Comparison of ENCODE assay signal across 8 cellular contexts in the genomic region with DNA sequence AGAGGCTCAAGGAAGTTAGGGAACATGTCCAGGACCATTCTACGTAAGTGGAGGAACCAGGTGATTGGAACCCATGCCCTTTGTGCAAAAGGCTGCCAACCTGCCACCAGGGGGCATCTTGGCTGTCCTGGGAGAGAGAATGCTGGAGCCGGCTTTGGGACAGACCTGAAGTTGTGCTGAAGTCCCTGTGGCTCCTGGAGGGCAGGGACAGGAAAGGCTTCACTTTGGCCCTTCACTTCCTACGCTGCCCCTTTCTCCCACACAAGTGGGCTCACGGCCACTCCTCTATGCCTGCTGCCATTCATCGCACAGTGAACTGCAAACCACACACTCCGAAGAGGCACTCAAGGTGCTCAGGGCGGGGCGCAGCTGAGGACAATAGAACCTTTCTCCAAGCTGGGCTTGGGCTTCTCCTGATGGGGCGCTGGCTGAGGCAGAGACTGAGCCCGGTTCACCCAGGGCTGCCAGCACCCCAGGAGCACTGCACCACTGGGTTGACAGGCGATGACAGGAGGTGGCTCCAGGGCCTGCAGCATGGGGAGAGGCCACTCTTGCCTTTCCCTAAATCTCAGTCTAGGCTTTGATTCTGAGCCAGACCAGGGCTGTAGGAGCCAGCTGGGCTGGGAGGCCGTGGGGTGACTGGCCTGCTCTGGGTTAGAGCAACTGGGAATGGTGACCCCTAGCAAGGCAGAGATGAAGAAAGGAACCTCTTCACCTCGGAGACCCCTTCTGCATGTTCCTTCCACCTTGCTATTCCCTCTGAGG. TPM values are rescaled to one million over a fixed set of nuclear protein-coding genes. Genes with fewer than 3 reads are reported as not detected.
DNase-seq lines count a peak whose midpoint lies in the region; ATAC-seq, FAIRE-seq and TF ChIP-seq lines count a peak whose summit lies in the region.

No MANE protein-coding gene starts in this region.

- WGBS in HepG2 (ENCODE audit: low lambda C conversion rate) = 93% methylated on average over 10 of the region's 13 CpGs

- H3K27ac ChIP-seq in HepG2 (ENCODE audit: extremely low read length, insufficient read depth, low read length) (no peak overlapping the region), tibial artery (no peak overlapping the region)

- peak; percentile 60 for TF ChIP-seq RAD21 in HepG2 (CRISPR knock-in tag; IDR thresholded peaks at IDR 0.05)

- peaks cover 45% of the 10 kb centered on the region for H3K79me2 ChIP-seq in HepG2 (ENCODE audit: insufficient read depth, low read length)

- in situ Hi-C loops in G401 (cut with HindIII; ENCODE audit: low sequenced_read_pairs) (no loop called here), HepG2 (cut with HindIII; ENCODE audit: extremely low pct_ligation_motif_present, low pct_unique_long_range_greater_than_20kb) (no loop called here)

- POLR2A ChIA-PET in HepG2 (lab: Yijun Ruan, JAX) = no interaction called here

- intact Hi-C loops in HepG2 (cut with micrococcal nuclease; ENCODE audit: unreplicated experiment) (no loop called here), tibial artery (cut with DNase I; ENCODE audit: low total_unique reads) (no loop called here)

- H3K36me3 ChIP-seq in HepG2 (replicated peaks in 1 of 2; ENCODE audit: control insufficient read depth in 1 of 2, insufficient read depth in 2 of 2, low read length in 2 of 2) (peaks cover 15 to 41% of the 10 kb centered on the region in 2 experiments), tibial artery (peaks cover 0 to 17% (median 13%) of the 10 kb centered on the region in 3 donors)

- H3K4me1 ChIP-seq in HepG2 (ENCODE audit: insufficient read depth, low read length) (peaks cover 38% of the 10 kb centered on the region), tibial artery (no peaks in the 10 kb centered on the region)

- no peaks in the 10 kb centered on the region for H3K27me3 ChIP-seq in HepG2 (ENCODE audit: control insufficient read depth in 1 of 2, insufficient read depth in 2 of 2, low read length in 2 of 2)
- H3K27me3 ChIP-seq in tibial artery = no peaks in the 10 kb centered on the region

- no TSS peak for BruUV-seq in HepG2 (replicated peaks; lab: Mats Ljungman, UMichigan)

- CTCF ChIA-PET in HepG2 (lab: Yijun Ruan, JAX; ENCODE audit: low intra/inter-chr PET ratio, low total read pairs) = interaction anchor here (1.1 to 1.5 kb wide), 4 partner anchors 19 to 278 kb away, joined by 3 to 8 read pairs (median 4); no protein-coding TSS in a partner anchor

- ATAC-seq in HepG2 (peak; percentile 78), HG03439 (IDR thresholded peaks at IDR 0.05; ENCODE audit: unreplicated experiment) (no peak)

- TF ChIP-seq CTCF in HepG2 (CRISPR knock-in tag; IDR thresholded peaks at IDR 0.05) = peak; percentile 74
- TF ChIP-seq CTCF in tibial artery (IDR thresholded peaks at IDR 0.05) = peak; percentile 33 to 34

- FAIRE-seq in HepG2 (lab: Jason Lieb, UNC) = peak; percentile 53

- H3K4me3 ChIP-seq in HepG2 (replicated peaks in 1 of 3; ENCODE audit: insufficient read depth in 1 of 3, low read depth in 2 of 3, low read length in 3 of 3) = no peak overlapping the region
- H3K4me3 ChIP-seq in tibial artery = no peak overlapping the region

- TF ChIP-seq POLR2A in HepG2 (IDR thresholded peaks at IDR 0.05; ENCODE audit: insufficient read depth in 1 of 2, low read depth in 2 of 2, low read length in 2 of 2) = no peak

- H3K9ac ChIP-seq in HepG2 (ENCODE audit: insufficient read depth, low read depth, low read length) = no peak overlapping the region

- H3K4me2 ChIP-seq in HepG2 (ENCODE audit: low read depth, low read length) = no peak overlapping the region

- DNase-seq in G401 (ENCODE audit: low spot score) (peak; percentile 59), NCI-H69 (lab: John Stamatoyannopoulos, UW) (peak; percentile 37), HepG2 (ENCODE audit: low spot score) (peak; percentile 48), tibial artery (no peak), NCI-H2227 (lab: John Stamatoyannopoulos, UW; ENCODE audit: unreplicated experiment) (no peak), NCI-H1092 treated with DMSO at 0.1 percent for 48 hours (lab: John Stamatoyannopoulos, UW) (no peak)
- peak; percentile 54 for DNase-seq in activated naive CD4-positive, alpha-beta T cell treated with anti-CD3 and anti-CD28 coated beads, Interleukin-2, amount 50 U/mL, for 16 hours

- TF ChIP-seq EP300 in HepG2 (IDR thresholded peaks at IDR 0.05; ENCODE audit: low read depth in 2 of 2, low read length in 2 of 2) = no peak
- TF ChIP-seq EP300 in HepG2 (CRISPR knock-in tag; IDR thresholded peaks at IDR 0.05; ENCODE audit: borderline replicate concordance) = 0 out of 2 replicates have a peak, but pooled peaks have one; percentile 9

- peaks cover 13% of the 10 kb centered on the region for H4K20me1 ChIP-seq in HepG2 (ENCODE audit: insufficient read depth, low read length)

- no peak overlapping the region for H2AFZ ChIP-seq in HepG2 (ENCODE audit: low read length)

- H3K9me3 ChIP-seq in HepG2 (ENCODE audit: low read length) = no peaks in the 10 kb centered on the region
- no peaks in the 10 kb centered on the region for H3K9me3 ChIP-seq in tibial artery

RNA-seq across cellular contexts. Expression of a gene that starts 8.4 kb away (rescaled TPM):
- total RNA-seq in G401 (2014; rRNA removed; shearing (Covaris generic)) = 7.8 and 10.7 TPM in 2 replicates
- total RNA-seq in HepG2 (2016; rRNA removed; fragmentation: Illumina TruSeq; extraction: Trizol) = 16.8 and 25.5 TPM in 2 replicates
- 12.8 and 14.1 TPM in 2 replicates for total RNA-seq in HepG2 (2016; cell fraction: cytosol; rRNA removed; fragmentation: Illumina TruSeq; extraction: Trizol; ENCODE audit: low read depth)
- 14.2 and 23.0 TPM in 2 replicates for total RNA-seq in HepG2 (2016; cell fraction: insoluble cytoplasmic fraction; rRNA removed; fragmentation: Illumina TruSeq; extraction: Trizol)
- 21.8 and 26.1 TPM in 2 replicates for total RNA-seq in HepG2 (2016; cell fraction: membrane; rRNA removed; fragmentation: Illumina TruSeq; extraction: Trizol)
- total RNA-seq in HepG2 (2016; cell fraction: nucleus; rRNA removed; fragmentation: Illumina TruSeq; extraction: Trizol) = 19.6 and 27.1 TPM in 2 replicates
- 20.9 and 21.4 TPM in 2 replicates for polyA plus RNA-seq in HepG2 (2011; rRNA removed)
- polyA plus RNA-seq in HepG2 (2011; cell fraction: cytosol; rRNA removed) = 13.0 and 16.7 TPM in 2 replicates
- 19.6 and 22.5 TPM in 2 replicates for polyA plus RNA-seq in HepG2 (2011; cell fraction: nucleus; rRNA removed)
- polyA plus RNA-seq in HepG2 (2012) = 20.3 and 23.9 TPM in 2 replicates
- polyA plus RNA-seq in HepG2 (2016; cell fraction: cytosol; fragmentation: Illumina TruSeq; extraction: Trizol; ENCODE audit: low read depth) = 15.0 and 15.7 TPM in 2 replicates
- 20.8 and 23.0 TPM in 2 replicates for polyA plus RNA-seq in HepG2 (2016; cell fraction: insoluble cytoplasmic fraction; fragmentation: Illumina TruSeq; extraction: Trizol; ENCODE audit: low read depth)
- 19.3 and 22.0 TPM in 2 replicates for polyA plus RNA-seq in HepG2 (2016; cell fraction: membrane; fragmentation: Illumina TruSeq; extraction: Trizol; ENCODE audit: low read depth)
- polyA plus RNA-seq in HepG2 (2016; cell fraction: nucleus; fragmentation: Illumina TruSeq; extraction: Trizol; ENCODE audit: insufficient read depth, low read depth) = 27.9 and 28.2 TPM in 2 replicates
- polyA minus RNA-seq in HepG2 (2011; rRNA and poly(A)+ RNA removed; ENCODE audit: low replicate concordance) = 3.7 and 33.1 TPM in 2 replicates
- 10.0 and 13.8 TPM in 2 replicates for polyA minus RNA-seq in HepG2 (2011; cell fraction: cytosol; rRNA and poly(A)+ RNA removed)
- polyA minus RNA-seq in HepG2 (2011; cell fraction: nucleus; rRNA and poly(A)+ RNA removed) = 18.3 and 18.9 TPM in 2 replicates

RNA-seq across cellular contexts. Expression of a gene that starts 49.6 kb away (rescaled TPM):
- not detected in 2 replicates for total RNA-seq in G401 (2014; rRNA removed; shearing (Covaris generic))
- total RNA-seq in HepG2 (2016; rRNA removed; fragmentation: Illumina TruSeq; extraction: Trizol) = not detected in 2 replicates
- total RNA-seq in HepG2 (2016; cell fraction: cytosol; rRNA removed; fragmentation: Illumina TruSeq; extraction: Trizol; ENCODE audit: low read depth) = not detected in 2 replicates
- total RNA-seq in HepG2 (2016; cell fraction: insoluble cytoplasmic fraction; rRNA removed; fragmentation: Illumina TruSeq; extraction: Trizol) = not detected in 2 replicates
- not detected in 2 replicates for total RNA-seq in HepG2 (2016; cell fraction: membrane; rRNA removed; fragmentation: Illumina TruSeq; extraction: Trizol)
- total RNA-seq in HepG2 (2016; cell fraction: nucleus; rRNA removed; fragmentation: Illumina TruSeq; extraction: Trizol) = not detected in 2 replicates
- 0.03 TPM in 1 of 2 replicates, not detected in the other for polyA plus RNA-seq in HepG2 (2011; rRNA removed)
- polyA plus RNA-seq in HepG2 (2011; cell fraction: cytosol; rRNA removed) = not detected in 2 replicates
- polyA plus RNA-seq in HepG2 (2011; cell fraction: nucleus; rRNA removed) = 0.03 TPM in 1 of 2 replicates, not detected in the other
- polyA plus RNA-seq in HepG2 (2012) = 0.28 and 0.65 TPM in 2 replicates
- not detected in 2 replicates for polyA plus RNA-seq in HepG2 (2016; cell fraction: cytosol; fragmentation: Illumina TruSeq; extraction: Trizol; ENCODE audit: low read depth)
- 0.13 TPM in 1 of 2 replicates, not detected in the other for polyA plus RNA-seq in HepG2 (2016; cell fraction: insoluble cytoplasmic fraction; fragmentation: Illumina TruSeq; extraction: Trizol; ENCODE audit: low read depth)
- not detected in 2 replicates for polyA plus RNA-seq in HepG2 (2016; cell fraction: membrane; fragmentation: Illumina TruSeq; extraction: Trizol; ENCODE audit: low read depth)
- not detected in 2 replicates for polyA plus RNA-seq in HepG2 (2016; cell fraction: nucleus; fragmentation: Illumina TruSeq; extraction: Trizol; ENCODE audit: insufficient read depth, low read depth)
- 0.47 TPM in 1 of 2 replicates, not detected in the other for polyA minus RNA-seq in HepG2 (2011; rRNA and poly(A)+ RNA removed; ENCODE audit: low replicate concordance)
- polyA minus RNA-seq in HepG2 (2011; cell fraction: cytosol; rRNA and poly(A)+ RNA removed) = not detected in 2 replicates
- not detected in 2 replicates for polyA minus RNA-seq in HepG2 (2011; cell fraction: nucleus; rRNA and poly(A)+ RNA removed)

RNA-seq across cellular contexts. Expression of a gene that starts 49.7 kb away (rescaled TPM):
- not detected in 2 replicates for total RNA-seq in G401 (2014; rRNA removed; shearing (Covaris generic))
- total RNA-seq in HepG2 (2016; rRNA removed; fragmentation: Illumina TruSeq; extraction: Trizol) = not detected in 2 replicates
- not detected in 2 replicates for total RNA-seq in HepG2 (2016; cell fraction: cytosol; rRNA removed; fragmentation: Illumina TruSeq; extraction: Trizol; ENCODE audit: low read depth)
- total RNA-seq in HepG2 (2016; cell fraction: insoluble cytoplasmic fraction; rRNA removed; fragmentation: Illumina TruSeq; extraction: Trizol) = not detected in 2 replicates
- total RNA-seq in HepG2 (2016; cell fraction: membrane; rRNA removed; fragmentation: Illumina TruSeq; extraction: Trizol) = not detected in 2 replicates
- not detected in 2 replicates for total RNA-seq in HepG2 (2016; cell fraction: nucleus; rRNA removed; fragmentation: Illumina TruSeq; extraction: Trizol)
- 0.10 TPM in 1 of 2 replicates, not detected in the other for polyA plus RNA-seq in HepG2 (2011; rRNA removed)
- 0.03 and 0.07 TPM in 2 replicates for polyA plus RNA-seq in HepG2 (2011; cell fraction: cytosol; rRNA removed)
- 0.14 TPM in 1 of 2 replicates, not detected in the other for polyA plus RNA-seq in HepG2 (2011; cell fraction: nucleus; rRNA removed)
- polyA plus RNA-seq in HepG2 (2012) = 0.19 TPM in 1 of 2 replicates, not detected in the other
- not detected in 2 replicates for polyA plus RNA-seq in HepG2 (2016; cell fraction: cytosol; fragmentation: Illumina TruSeq; extraction: Trizol; ENCODE audit: low read depth)
- polyA plus RNA-seq in HepG2 (2016; cell fraction: insoluble cytoplasmic fraction; fragmentation: Illumina TruSeq; extraction: Trizol; ENCODE audit: low read depth) = not detected in 2 replicates
- polyA plus RNA-seq in HepG2 (2016; cell fraction: membrane; fragmentation: Illumina TruSeq; extraction: Trizol; ENCODE audit: low read depth) = not detected in 2 replicates
- polyA plus RNA-seq in HepG2 (2016; cell fraction: nucleus; fragmentation: Illumina TruSeq; extraction: Trizol; ENCODE audit: insufficient read depth, low read depth) = not detected in 2 replicates
- 0.14 TPM in 2 replicates for polyA minus RNA-seq in HepG2 (2011; rRNA and poly(A)+ RNA removed; ENCODE audit: low replicate concordance)
- not detected in 2 replicates for polyA minus RNA-seq in HepG2 (2011; cell fraction: cytosol; rRNA and poly(A)+ RNA removed)
- not detected in 2 replicates for polyA minus RNA-seq in HepG2 (2011; cell fraction: nucleus; rRNA and poly(A)+ RNA removed)

Comparison
In these comparisons a context has a peak if more than half of its experiments do, and no peak if none do; other contexts are left out.
1. DNase-seq: peak in G401 (single experiment), NCI-H69 (single experiment), activated naive CD4-positive, alpha-beta T cell treated with anti-CD3 and anti-CD28 coated beads, Interleukin-2, amount 50 U/mL, for 16 hours (single experiment) and HepG2 (single experiment); none in tibial artery (0 of 2), NCI-H2227 (single experiment) and NCI-H1092 treated with DMSO at 0.1 percent for 48 hours (single experiment).